Comparison of ENCODE assay signal across 19 cellular contexts in the genomic region with DNA sequence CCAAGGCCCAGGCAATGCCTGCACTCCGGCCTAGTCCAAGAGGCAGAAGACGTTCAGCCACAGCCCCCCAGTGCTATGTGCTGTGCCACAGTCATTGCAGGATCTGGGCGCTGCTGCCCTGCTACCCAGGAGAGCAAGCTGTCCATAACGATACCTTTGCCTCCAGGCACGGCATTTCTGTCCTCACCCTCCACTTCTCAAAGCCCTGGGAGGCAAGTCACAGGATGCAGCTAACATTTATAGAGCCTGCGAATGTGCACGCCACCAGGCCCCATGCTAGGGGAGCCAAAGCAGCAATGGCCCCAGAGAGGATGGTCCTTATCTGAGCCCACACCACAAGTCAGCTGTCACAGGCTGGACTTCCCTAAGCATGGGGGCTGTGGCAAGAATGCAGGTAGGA.
"Had no signal": no experiment of that assay in that cellular context is flagged by ENCODE, and none has a peak within 500 bp of the region (broad histone marks: within the 10 kb centered on the region; RNA-seq: fewer than 3 reads in every experiment).

No MANE protein-coding gene starts in this region.

- ATAC-seq: activated CD4-positive, alpha-beta T cell treated with anti-CD3 and anti-CD28 coated beads for 36 hours; foreskin keratinocyte had no signal

- H3K4me3 Mint-ChIP-seq: activated CD4-positive, alpha-beta memory T cell treated with anti-CD3 and anti-CD28 coated beads for 36 hours; activated CD4-positive, alpha-beta T cell treated with anti-CD3 and anti-CD28 coated beads for 36 hours; activated naive CD8-positive, alpha-beta T cell treated with anti-CD3 and anti-CD28 coated beads, Interleukin-2, amount 10 ng/mL, durations not matched to agents 7 days and 5 days; central memory CD8-positive, alpha-beta T cell; naive B cell had no signal

- H3K27ac Mint-ChIP-seq: activated CD4-positive, alpha-beta memory T cell treated with anti-CD3 and anti-CD28 coated beads for 36 hours; activated CD4-positive, alpha-beta T cell treated with anti-CD3 and anti-CD28 coated beads for 36 hours; activated naive CD8-positive, alpha-beta T cell treated with anti-CD3 and anti-CD28 coated beads, Interleukin-2, amount 10 ng/mL, durations not matched to agents 7 days and 5 days; progenitor cell of endocrine pancreas had no signal

- H3K9me3 ChIP-seq: right atrium auricular region, stomach, testis, upper lobe of left lung had no signal

- H3K27ac ChIP-seq: brain microvascular endothelial cell, coronary artery, foreskin keratinocyte, right atrium auricular region, stomach, testis, upper lobe of left lung had no signal

- H3K27me3 ChIP-seq: brain microvascular endothelial cell, foreskin keratinocyte, right atrium auricular region, stomach, testis, upper lobe of left lung had no signal

- H3K27me3 Mint-ChIP-seq: activated CD4-positive, alpha-beta memory T cell treated with anti-CD3 and anti-CD28 coated beads for 36 hours; activated CD4-positive, alpha-beta T cell treated with anti-CD3 and anti-CD28 coated beads for 36 hours; activated naive CD8-positive, alpha-beta T cell treated with anti-CD3 and anti-CD28 coated beads, Interleukin-2, amount 10 ng/mL, durations not matched to agents 7 days and 5 days; central memory CD8-positive, alpha-beta T cell; progenitor cell of endocrine pancreas had no signal

- H3K36me3 ChIP-seq: brain microvascular endothelial cell, right atrium auricular region, stomach, upper lobe of left lung had no signal

- H3K9me3 Mint-ChIP-seq: activated CD4-positive, alpha-beta memory T cell treated with anti-CD3 and anti-CD28 coated beads for 36 hours; activated naive CD8-positive, alpha-beta T cell treated with anti-CD3 and anti-CD28 coated beads, Interleukin-2, amount 10 ng/mL, durations not matched to agents 7 days and 5 days; central memory CD8-positive, alpha-beta T cell; naive B cell had no signal

- H3K4me1 ChIP-seq: foreskin keratinocyte, right atrium auricular region had no signal

- H3K4me3 ChIP-seq: coronary artery, right atrium auricular region, skin epidermis, stomach, testis, upper lobe of left lung had no signal

- DNase-seq: activated CD4-positive, alpha-beta memory T cell treated with anti-CD3 and anti-CD28 coated beads for 36 hours; activated CD4-positive, alpha-beta T cell treated with anti-CD3 and anti-CD28 coated beads for 36 hours; activated CD8-positive, alpha-beta memory T cell treated with anti-CD3 and anti-CD28 coated beads, Interleukin-2, amount 50 U/mL, for 4 hours; activated naive CD4-positive, alpha-beta T cell; activated naive CD8-positive, alpha-beta T cell treated with anti-CD3 and anti-CD28 coated beads, Interleukin-2, amount 10 ng/mL, durations not matched to agents 7 days and 5 days; brain microvascular endothelial cell; foreskin keratinocyte; mammary epithelial cell; naive B cell; nucleus accumbens; stimulated activated CD4-positive, alpha-beta T cell treated with anti-CD3 and anti-CD28 coated beads, Interleukin-4, amount 100 ng/mL, for 24 hours; stomach; testis had no signal

- H3K36me3 Mint-ChIP-seq: naive B cell had no signal
